ENCODE assay signal across 19 cellular contexts in genomic region chr15:55873024-55873745, GRCh38.
DNase-seq lines count a peak whose midpoint lies in the region; ATAC-seq and TF ChIP-seq lines count a peak whose summit lies in the region.
"Had no signal": no experiment of that assay in that cellular context is flagged by ENCODE, and none has a peak within 500 bp of the region (broad histone marks: within the 10 kb centered on the region; RNA-seq: fewer than 3 reads in every experiment).

No MANE protein-coding gene starts in this region.

- peaks cover 2% of the 10 kb centered on the region for H3K36me3 Mint-ChIP-seq in activated CD4-positive, alpha-beta memory T cell treated with anti-CD3 and anti-CD28 coated beads for 36 hours
- H3K36me3 Mint-ChIP-seq: natural killer cell had no signal

- no peak overlapping the region for H3K27ac Mint-ChIP-seq in activated CD4-positive, alpha-beta memory T cell treated with anti-CD3 and anti-CD28 coated beads for 36 hours
- H3K27ac Mint-ChIP-seq: activated T-helper 2 cell treated with anti-CD3 and anti-CD28 coated beads, Interferon-gamma antibody, Interleukin-2, Interleukin-4, amounts not matched to agents 10 μg/mL and 5 μg/mL and 100 μg/mL, durations not matched to agents 14 hours and 24 hours and 36 hours; natural killer cell had no signal

- H3K36me3 ChIP-seq in hepatocyte (replicated peaks; ENCODE audit: insufficient read depth, low read depth), result no peaks in the 10 kb centered on the region
- H3K36me3 ChIP-seq in skeletal muscle satellite cell (ENCODE audit: insufficient read depth, low read length), result peaks cover 15% of the 10 kb centered on the region
- H3K36me3 ChIP-seq in left lung, result no peaks in the 10 kb centered on the region
- H3K36me3 ChIP-seq: adrenal gland had no signal

- intact Hi-C loops in left lung (cut with DNase I), result no loop called here
- intact Hi-C loops in activated CD4-positive, alpha-beta memory T cell treated with anti-CD3 and anti-CD28 coated beads for 36 hours (cut with micrococcal nuclease), result no loop called here

- no peak for TF ChIP-seq CTCF in hepatocyte (IDR thresholded peaks at IDR 0.05; ENCODE audit: poor library complexity)
- TF ChIP-seq CTCF in left lung (IDR thresholded peaks at IDR 0.05), result no peak

- no peaks in the 10 kb centered on the region for H3K27me3 ChIP-seq in hepatocyte
- H3K27me3 ChIP-seq in skeletal muscle satellite cell (ENCODE audit: control insufficient read depth, insufficient read depth, low read length), result no peaks in the 10 kb centered on the region
- no peaks in the 10 kb centered on the region for H3K27me3 ChIP-seq in left lung
- H3K27me3 ChIP-seq: adrenal gland, gastroesophageal sphincter had no signal

- peak overlapping the region; percentile 5 for H2AFZ ChIP-seq in hepatocyte

- H3K4me1 Mint-ChIP-seq in activated CD4-positive, alpha-beta memory T cell treated with anti-CD3 and anti-CD28 coated beads for 36 hours (ENCODE audit: low read depth), result no peaks in the 10 kb centered on the region
- H3K4me1 Mint-ChIP-seq: natural killer cell had no signal

- POLR2A ChIA-PET in activated CD4-positive, alpha-beta memory T cell treated with anti-CD3 and anti-CD28 coated beads for 36 hours (lab: Charles Lee), result no interaction called here

- ATAC-seq in left lung, result no peak
- ATAC-seq in GM21526 (IDR thresholded peaks at IDR 0.05; ENCODE audit: low FRiP score, unreplicated experiment), result no peak
- no peak for ATAC-seq in HG03097 (IDR thresholded peaks at IDR 0.05; ENCODE audit: low FRiP score, unreplicated experiment)
- ATAC-seq: activated CD4-positive, CD25-positive, alpha-beta regulatory T cell treated with anti-CD3 and anti-CD28 coated beads, Interleukin-2, amount 50 U/mL, for 24 hours; gastroesophageal sphincter; natural killer cell; stimulated activated naive CD8-positive, alpha-beta T cell treated with anti-CD3 and anti-CD28 coated beads, Interleukin-15, Interleukin-2, amounts not matched to agents 100 U/mL and 50 U/mL, for 24 hours had no signal

- no peak overlapping the region for H3K4me3 Mint-ChIP-seq in activated CD4-positive, alpha-beta memory T cell treated with anti-CD3 and anti-CD28 coated beads for 36 hours
- H3K4me3 Mint-ChIP-seq: natural killer cell had no signal

- no peak overlapping the region for H3K9ac ChIP-seq in skeletal muscle satellite cell (ENCODE audit: low read depth, low read length)

- H3K4me1 ChIP-seq in hepatocyte (ENCODE audit: insufficient read depth) (peaks cover 10% of the 10 kb centered on the region), skeletal muscle satellite cell (ENCODE audit: control insufficient read depth, insufficient read depth, low read length) (peaks cover 19% of the 10 kb centered on the region), left lung (no peaks in the 10 kb centered on the region)
- H3K4me1 ChIP-seq: gastroesophageal sphincter had no signal

- H3K9me3 Mint-ChIP-seq in activated CD4-positive, alpha-beta memory T cell treated with anti-CD3 and anti-CD28 coated beads for 36 hours, result no peaks in the 10 kb centered on the region
- H3K9me3 Mint-ChIP-seq: activated T-helper 2 cell treated with anti-CD3 and anti-CD28 coated beads, Interferon-gamma antibody, Interleukin-2, Interleukin-4, amounts not matched to agents 10 μg/mL and 5 μg/mL and 100 μg/mL, durations not matched to agents 14 hours and 24 hours and 36 hours; natural killer cell had no signal

- H3K9me2 ChIP-seq in hepatocyte (replicated peaks; ENCODE audit: insufficient read depth), result no peaks in the 10 kb centered on the region

- H3K79me2 ChIP-seq in hepatocyte, result no peaks in the 10 kb centered on the region

- H3K4me3 ChIP-seq in hepatocyte (no peak overlapping the region), skeletal muscle satellite cell (ENCODE audit: low read length) (peak overlapping the region; percentile 22), left lung (no peak overlapping the region)
- H3K4me3 ChIP-seq: gastroesophageal sphincter, lung had no signal

- DNase-seq in ELF-1 (ENCODE audit: low read depth, low spot score) (peak; percentile 13), amniotic epithelial cell (ENCODE audit: low read depth) (peak; percentile 83), hepatocyte (ENCODE audit: low spot score) (no peak), left lung (no peak)
- no peak for DNase-seq in activated CD4-positive, alpha-beta memory T cell treated with anti-CD3 and anti-CD28 coated beads for 36 hours
- DNase-seq: natural killer cell; NCI-H1930; NCI-H510A; SHP77 treated with DMSO at 0.1 percent for 48 hours; stimulated activated CD4-positive, alpha-beta T cell treated with anti-CD3 and anti-CD28 coated beads, Interleukin-15, amount 100 ng/mL, for 24 hours; stimulated activated naive CD8-positive, alpha-beta T cell treated with anti-CD3 and anti-CD28 coated beads, Interleukin-15, Interleukin-2, amounts not matched to agents 100 U/mL and 50 U/mL, for 24 hours had no signal

- H3K27me3 Mint-ChIP-seq in activated CD4-positive, alpha-beta memory T cell treated with anti-CD3 and anti-CD28 coated beads for 36 hours, result no peaks in the 10 kb centered on the region

- peak overlapping the region; percentile 61 for H3K4me2 ChIP-seq in hepatocyte
- peak overlapping the region; percentile 44 for H3K4me2 ChIP-seq in skeletal muscle satellite cell (ENCODE audit: low read length)

- H4K20me1 ChIP-seq in hepatocyte (ENCODE audit: insufficient read depth, poor library complexity, severe bottlenecking), result no peaks in the 10 kb centered on the region

- CTCF ChIA-PET in activated CD4-positive, alpha-beta memory T cell treated with anti-CD3 and anti-CD28 coated beads for 36 hours (lab: Charles Lee), result no interaction called here

- H3K27ac ChIP-seq in hepatocyte, result peak overlapping the region; percentile 25
- no peak overlapping the region for H3K27ac ChIP-seq in left lung
- H3K27ac ChIP-seq: gastroesophageal sphincter had no signal

- H3K9me3 ChIP-seq in hepatocyte (ENCODE audit: low read depth) (no peaks in the 10 kb centered on the region), skeletal muscle satellite cell (replicated peaks; ENCODE audit: low read length) (no peaks in the 10 kb centered on the region), left lung (no peaks in the 10 kb centered on the region)
- H3K9me3 ChIP-seq: adrenal gland, gastroesophageal sphincter had no signal

- 35% methylated on average over 4 of the region's 4 CpGs for WGBS in hepatocyte (ENCODE audit: low lambda C conversion rate, missing lambda C conversion rate)

Comparison
In these comparisons a context has a peak if more than half of its experiments do, and no peak if none do; other contexts are left out.
1. DNase-seq: peak in ELF-1 (single experiment) and amniotic epithelial cell (single experiment); none in hepatocyte (single experiment), left lung (0 of 2) and activated CD4-positive, alpha-beta memory T cell treated with anti-CD3 and anti-CD28 coated beads for 36 hours (single experiment).